ENCODE assay signal across 23 cellular contexts in genomic region chr7:128724743-128725142, GRCh38. TPM values are rescaled to one million over a fixed set of nuclear protein-coding genes. Genes with fewer than 3 reads are reported as not detected.
DNase-seq lines count a peak whose midpoint lies in the region; TF ChIP-seq lines count a peak whose summit lies in the region.
"Had no signal": no experiment of that assay in that cellular context is flagged by ENCODE, and none has a peak within 500 bp of the region (broad histone marks: within the 10 kb centered on the region; RNA-seq: fewer than 3 reads in every experiment).

No MANE protein-coding gene starts in this region.

- H3K4me3 ChIP-seq in BLaER1 (no peak overlapping the region), neural cell (ENCODE audit: low read length) (no peak overlapping the region), ascending aorta (no peak overlapping the region)
- H3K4me3 ChIP-seq in BLaER1 treated with 17β-estradiol and CSF1 and Interleukin-3, amounts not matched to agents 10 nM and 100 nM = 0 out of 20 replicates have a peak overlapping the region, but pooled peaks of 1 of the 10 experiments have one; percentile 6

- H3K27ac ChIP-seq in BLaER1 = no peak overlapping the region
- H3K27ac ChIP-seq in BLaER1 treated with 17β-estradiol and CSF1 and Interleukin-3, amounts not matched to agents 10 nM and 100 nM = no peak overlapping the region; a peak in 1 of 22 replicates
- peak overlapping the region; percentile 96 for H3K27ac ChIP-seq in neural cell (ENCODE audit: low read length)
- no peak overlapping the region for H3K27ac ChIP-seq in ascending aorta

- no peaks in the 10 kb centered on the region for H3K36me3 Mint-ChIP-seq in brain
- H3K36me3 Mint-ChIP-seq: CD14-positive monocyte; CD4-positive, alpha-beta memory T cell; CD4-positive, CD25-positive, alpha-beta regulatory T cell; CD8-positive, alpha-beta memory T cell had no signal

- TF ChIP-seq CTCF in brain (conservative IDR thresholded peaks at IDR 0.05) (no peak), neural cell (IDR thresholded peaks at IDR 0.05; ENCODE audit: poor library complexity, severe bottlenecking) (no peak), ascending aorta (IDR thresholded peaks at IDR 0.05) (no peak)

- H4K20me1 ChIP-seq in BLaER1 = no peaks in the 10 kb centered on the region
- no peaks in the 10 kb centered on the region for H4K20me1 ChIP-seq in BLaER1 treated with 17β-estradiol and CSF1 and Interleukin-3, amounts not matched to agents 10 nM and 100 nM
- no peaks in the 10 kb centered on the region for H4K20me1 ChIP-seq in neural cell (ENCODE audit: insufficient read depth)

- H3K27ac Mint-ChIP-seq in brain = peak overlapping the region in 3 of 5 experiments; percentile 6 to 100 (median 62)
- H3K27ac Mint-ChIP-seq: CD14-positive monocyte; CD4-positive, alpha-beta memory T cell; CD4-positive, CD25-positive, alpha-beta regulatory T cell had no signal

- H3K4me2 ChIP-seq in BLaER1 (peak overlapping the region; percentile 65), neural cell (ENCODE audit: low read length) (no peak overlapping the region)
- H3K4me2 ChIP-seq in BLaER1 treated with 17β-estradiol and CSF1 and Interleukin-3, amounts not matched to agents 10 nM and 100 nM = peak overlapping the region in 6 of 11 experiments; percentile 33 to 63 (median 55); a peak in 11 of 22 replicates

- no peak overlapping the region for H3K9ac ChIP-seq in BLaER1
- H3K9ac ChIP-seq in BLaER1 treated with 17β-estradiol and CSF1 and Interleukin-3, amounts not matched to agents 10 nM and 100 nM = no peak overlapping the region
- no peak overlapping the region for H3K9ac ChIP-seq in neural cell (ENCODE audit: low read length)

- TF ChIP-seq RAD21 in neural cell (conservative IDR thresholded peaks at IDR 0.05) = no peak

- intact Hi-C loops in ascending aorta (cut with DNase I) = no loop called here

- no peaks in the 10 kb centered on the region for H3K9me2 ChIP-seq in neural cell (ENCODE audit: insufficient read depth, low read length)

- H3K4me1 ChIP-seq in BLaER1 (peaks cover 39% of the 10 kb centered on the region), ascending aorta (no peaks in the 10 kb centered on the region)
- peaks cover 0 to 39% (median 29%) of the 10 kb centered on the region in 10 experiments; a peak in 17 of 20 replicates for H3K4me1 ChIP-seq in BLaER1 treated with 17β-estradiol and CSF1 and Interleukin-3, amounts not matched to agents 10 nM and 100 nM
- H3K4me1 ChIP-seq: BE2C had no signal

- no peak overlapping the region for H3K4me3 Mint-ChIP-seq in brain
- H3K4me3 Mint-ChIP-seq: CD14-positive monocyte; CD4-positive, alpha-beta memory T cell; CD4-positive, CD25-positive, alpha-beta regulatory T cell; CD8-positive, alpha-beta memory T cell had no signal

- H3K9me3 ChIP-seq in BLaER1 (peaks cover 8% of the 10 kb centered on the region), neural cell (ENCODE audit: low read length) (no peaks in the 10 kb centered on the region), ascending aorta (no peaks in the 10 kb centered on the region)
- H3K9me3 ChIP-seq in BLaER1 treated with 17β-estradiol and CSF1 and Interleukin-3, amounts not matched to agents 10 nM and 100 nM (replicated peaks in 1 of 11) = peaks cover 0 to 11% (median 6%) of the 10 kb centered on the region in 11 experiments; a peak in 9 of 22 replicates
- H3K9me3 ChIP-seq: BE2C had no signal

- no peaks in the 10 kb centered on the region for H3F3A ChIP-seq in neural cell (ENCODE audit: insufficient read depth, low read length, poor library complexity, severe bottlenecking)

- H3K79me2 ChIP-seq in neural cell (replicated peaks; ENCODE audit: insufficient read depth, low read length) = no peaks in the 10 kb centered on the region

- peaks cover 41% of the 10 kb centered on the region for H3K4me1 Mint-ChIP-seq in brain
- H3K4me1 Mint-ChIP-seq: CD4-positive, alpha-beta memory T cell; CD4-positive, CD25-positive, alpha-beta regulatory T cell; CD8-positive, alpha-beta memory T cell had no signal

- no peak overlapping the region for H2AFZ ChIP-seq in neural cell (ENCODE audit: low read depth, low read length)

- no peaks in the 10 kb centered on the region for H3K27me3 Mint-ChIP-seq in brain

- no peak for TF ChIP-seq EP300 in neural cell (conservative IDR thresholded peaks at IDR 0.05; ENCODE audit: poor library complexity, severe bottlenecking)

- H3K9me3 Mint-ChIP-seq in brain = no peaks in the 10 kb centered on the region
- H3K9me3 Mint-ChIP-seq: CD4-positive, alpha-beta memory T cell; CD4-positive, CD25-positive, alpha-beta regulatory T cell; CD8-positive, alpha-beta memory T cell had no signal

- H3K27me3 ChIP-seq in BLaER1 = no peaks in the 10 kb centered on the region
- no peaks in the 10 kb centered on the region for H3K27me3 ChIP-seq in BLaER1 treated with 17β-estradiol and CSF1 and Interleukin-3, amounts not matched to agents 10 nM and 100 nM
- H3K27me3 ChIP-seq in neural cell (ENCODE audit: insufficient read depth, low read depth, low read length) = no peaks in the 10 kb centered on the region
- no peaks in the 10 kb centered on the region for H3K27me3 ChIP-seq in ascending aorta
- H3K27me3 ChIP-seq: BE2C had no signal

- DNase-seq in ascending aorta (ENCODE audit: low spot score in 2 of 2) (no peak), anterior cingulate cortex (lab: John Stamatoyannopoulos, UW) (no peak)
- DNase-seq in stimulated activated CD4-positive, alpha-beta T cell treated with anti-CD3 and anti-CD28 coated beads, Interleukin-2, amount 100 ng/mL, for 48 hours = no peak
- DNase-seq: 8988T; ACHN; BE2C; C1 segment of cervical spinal cord; CD4-positive, alpha-beta memory T cell; CD4-positive, CD25-positive, alpha-beta regulatory T cell; CD8-positive, alpha-beta memory T cell; COR-L47; DMS 273 treated with DMSO at 0.1 percent for 48 hours; DMS153; DMS53; DMS79 treated with DMSO at 0.1 percent for 48 hours; GF-D8 had no signal

- H3K36me3 ChIP-seq in BLaER1 (no peaks in the 10 kb centered on the region), neural cell (ENCODE audit: insufficient read depth, low read length) (no peaks in the 10 kb centered on the region), ascending aorta (no peaks in the 10 kb centered on the region)
- no peaks in the 10 kb centered on the region for H3K36me3 ChIP-seq in BLaER1 treated with 17β-estradiol and CSF1 and Interleukin-3, amounts not matched to agents 10 nM and 100 nM
- H3K36me3 ChIP-seq: BE2C had no signal

TF ChIP-seq in neural cell, 6 proteins besides CTCF, POLR2A, EP300 and RAD21:
- TF ChIP-seq MXI1 (conservative IDR thresholded peaks at IDR 0.05; ENCODE audit: poor library complexity, severe bottlenecking) (no peak), EZH2 (IDR thresholded peaks at IDR 0.05; ENCODE audit: borderline replicate concordance, insufficient read depth, low read length, poor library complexity, severe bottlenecking) (no peak), SMC3 (conservative IDR thresholded peaks at IDR 0.05; ENCODE audit: poor library complexity) (no peak), TAF1 (IDR thresholded peaks at IDR 0.05; ENCODE audit: low read depth) (no peak), POLR2AphosphoS5 (IDR thresholded peaks at IDR 0.05) (no peak)
- TF ChIP-seq, protein P1, sequence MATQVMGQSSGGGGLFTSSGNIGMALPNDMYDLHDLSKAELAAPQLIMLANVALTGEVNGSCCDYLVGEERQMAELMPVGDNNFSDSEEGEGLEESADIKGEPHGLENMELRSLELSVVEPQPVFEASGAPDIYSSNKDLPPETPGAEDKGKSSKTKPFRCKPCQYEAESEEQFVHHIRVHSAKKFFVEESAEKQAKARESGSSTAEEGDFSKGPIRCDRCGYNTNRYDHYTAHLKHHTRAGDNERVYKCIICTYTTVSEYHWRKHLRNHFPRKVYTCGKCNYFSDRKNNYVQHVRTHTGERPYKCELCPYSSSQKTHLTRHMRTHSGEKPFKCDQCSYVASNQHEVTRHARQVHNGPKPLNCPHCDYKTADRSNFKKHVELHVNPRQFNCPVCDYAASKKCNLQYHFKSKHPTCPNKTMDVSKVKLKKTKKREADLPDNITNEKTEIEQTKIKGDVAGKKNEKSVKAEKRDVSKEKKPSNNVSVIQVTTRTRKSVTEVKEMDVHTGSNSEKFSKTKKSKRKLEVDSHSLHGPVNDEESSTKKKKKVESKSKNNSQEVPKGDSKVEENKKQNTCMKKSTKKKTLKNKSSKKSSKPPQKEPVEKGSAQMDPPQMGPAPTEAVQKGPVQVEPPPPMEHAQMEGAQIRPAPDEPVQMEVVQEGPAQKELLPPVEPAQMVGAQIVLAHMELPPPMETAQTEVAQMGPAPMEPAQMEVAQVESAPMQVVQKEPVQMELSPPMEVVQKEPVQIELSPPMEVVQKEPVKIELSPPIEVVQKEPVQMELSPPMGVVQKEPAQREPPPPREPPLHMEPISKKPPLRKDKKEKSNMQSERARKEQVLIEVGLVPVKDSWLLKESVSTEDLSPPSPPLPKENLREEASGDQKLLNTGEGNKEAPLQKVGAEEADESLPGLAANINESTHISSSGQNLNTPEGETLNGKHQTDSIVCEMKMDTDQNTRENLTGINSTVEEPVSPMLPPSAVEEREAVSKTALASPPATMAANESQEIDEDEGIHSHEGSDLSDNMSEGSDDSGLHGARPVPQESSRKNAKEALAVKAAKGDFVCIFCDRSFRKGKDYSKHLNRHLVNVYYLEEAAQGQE (IDR thresholded peaks at IDR 0.05; ENCODE audit: borderline replicate concordance) = no peak
TF ChIP-seq in neural cell: peak in this region for 0.

RNA-seq across cellular contexts. Expression of gene CALU, which starts 14.4 kb away (rescaled TPM):
- polyA plus RNA-seq in brain (ENCODE audit: insufficient read depth, low read depth, low replicate concordance) (41.6 TPM), neural cell (31.8 and 38.1 TPM in 2 replicates)
- polyA minus RNA-seq in neural cell = 45.0 and 55.5 TPM in 2 replicates
- 82.8 TPM for total RNA-seq in ascending aorta

RNA-seq across cellular contexts. Expression of gene OPN1SW, which starts 50.9 kb away (rescaled TPM):
- not detected for polyA plus RNA-seq in brain (ENCODE audit: insufficient read depth, low read depth, low replicate concordance)
- polyA plus RNA-seq in neural cell = 1.2 and 1.9 TPM in 2 replicates
- not detected in 2 replicates for polyA minus RNA-seq in neural cell
- not detected for total RNA-seq in ascending aorta
- total RNA-seq: A673; CD4-positive, alpha-beta memory T cell; CD4-positive, CD25-positive, alpha-beta regulatory T cell; CD8-positive, alpha-beta memory T cell had no signal
- polyA plus RNA-seq: AG04450; CD14-positive monocyte; CD4-positive, alpha-beta memory T cell; CD4-positive, CD25-positive, alpha-beta regulatory T cell; CD8-positive, alpha-beta memory T cell had no signal

RNA-seq across cellular contexts. Expression of gene GARIN1A, which starts 52.7 kb away (rescaled TPM):
- polyA plus RNA-seq in brain (ENCODE audit: insufficient read depth, low read depth, low replicate concordance) (not detected), neural cell (1.7 and 2.8 TPM in 2 replicates)
- polyA minus RNA-seq in neural cell = 0.69 and 1.5 TPM in 2 replicates
- total RNA-seq in ascending aorta = 0.53 TPM
